ENCODE assay signal across 1 cellular context in the genomic region with DNA sequence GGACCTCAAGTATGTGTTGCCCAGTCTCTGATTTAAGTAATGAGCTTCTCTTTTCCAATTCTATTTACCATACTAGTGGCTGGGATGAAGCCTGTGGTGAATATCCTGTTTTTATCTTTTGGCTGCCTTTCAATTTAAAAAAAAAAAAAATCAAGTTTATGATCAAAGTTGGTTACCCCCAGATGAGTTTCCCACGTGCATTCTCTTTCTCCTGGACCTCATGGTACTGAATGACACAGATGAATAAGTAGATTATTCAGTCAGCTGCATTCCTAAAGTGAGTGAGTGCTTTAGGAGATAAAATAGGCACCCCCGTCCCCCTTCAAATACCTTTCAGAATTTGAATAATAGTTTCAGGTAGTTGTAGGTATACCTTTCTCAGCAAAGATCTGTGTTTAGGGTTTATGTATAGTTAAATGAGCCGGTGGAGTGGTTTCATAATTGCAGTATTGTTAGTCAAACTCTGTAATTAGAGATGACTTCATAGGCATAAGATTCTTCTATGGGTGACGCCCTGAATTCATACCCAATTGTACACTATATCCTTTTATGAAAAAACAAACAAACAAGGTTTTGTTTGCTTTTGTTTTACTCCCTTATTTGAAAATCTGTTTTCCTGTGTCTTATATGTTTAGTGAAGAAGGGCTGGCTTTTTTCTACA.
TF ChIP-seq lines count a peak whose summit lies in the region.

No MANE protein-coding gene starts in this region.

TF ChIP-seq in HEK293, 187 proteins besides CTCF, POLR2A, EP300 and RAD21 (continued from another document):
- TF ChIP-seq ZNF335 (tag by site-specific recombination; conservative IDR thresholded peaks at IDR 0.05) (peak; percentile 42; the same call in 1 of the 2 replicates), ZSCAN23 (tag by site-specific recombination; IDR thresholded peaks at IDR 0.05) (no peak), ZNF629 (tag by site-specific recombination; IDR thresholded peaks at IDR 0.05) (peak; percentile 60; the same call in 1 of the 2 replicates), ZNF658 (tag by site-specific recombination; IDR thresholded peaks at IDR 0.05) (no peak), ZFP3 (tag by site-specific recombination; IDR thresholded peaks at IDR 0.05; ENCODE audit: low read depth) (no peak), ZNF223 (tag by site-specific recombination; IDR thresholded peaks at IDR 0.05) (no peak), ZNF521 (tag by site-specific recombination; IDR thresholded peaks at IDR 0.05) (no peak), GLIS1 (tag by site-specific recombination; IDR thresholded peaks at IDR 0.05) (peak; percentile 66), ZNF366 (tag by site-specific recombination; conservative IDR thresholded peaks at IDR 0.05) (peak; percentile 40; the same call in 1 of the 2 replicates), ZFP41 (tag by site-specific recombination; IDR thresholded peaks at IDR 0.05; ENCODE audit: borderline replicate concordance) (no peak), ZNF426 (tag by site-specific recombination; IDR thresholded peaks at IDR 0.05) (no peak), KLF10 (tag by site-specific recombination; IDR thresholded peaks at IDR 0.05) (no peak), SP7 (tag by site-specific recombination; IDR thresholded peaks at IDR 0.05) (peak; percentile 93), ZBTB21 (tag by site-specific recombination; IDR thresholded peaks at IDR 0.05) (peak; percentile 66), ZNF530 (tag by site-specific recombination; IDR thresholded peaks at IDR 0.05; ENCODE audit: low read depth) (no peak), ZNF157 (tag by site-specific recombination; IDR thresholded peaks at IDR 0.05) (no peak), ZNF19 (tag by site-specific recombination; IDR thresholded peaks at IDR 0.05; ENCODE audit: low read depth) (no peak), ZEB2 (tag by site-specific recombination; IDR thresholded peaks at IDR 0.05) (0 out of 2 replicates have a peak, but pooled peaks have one; percentile 31)
- TF ChIP-seq, protein P1, sequence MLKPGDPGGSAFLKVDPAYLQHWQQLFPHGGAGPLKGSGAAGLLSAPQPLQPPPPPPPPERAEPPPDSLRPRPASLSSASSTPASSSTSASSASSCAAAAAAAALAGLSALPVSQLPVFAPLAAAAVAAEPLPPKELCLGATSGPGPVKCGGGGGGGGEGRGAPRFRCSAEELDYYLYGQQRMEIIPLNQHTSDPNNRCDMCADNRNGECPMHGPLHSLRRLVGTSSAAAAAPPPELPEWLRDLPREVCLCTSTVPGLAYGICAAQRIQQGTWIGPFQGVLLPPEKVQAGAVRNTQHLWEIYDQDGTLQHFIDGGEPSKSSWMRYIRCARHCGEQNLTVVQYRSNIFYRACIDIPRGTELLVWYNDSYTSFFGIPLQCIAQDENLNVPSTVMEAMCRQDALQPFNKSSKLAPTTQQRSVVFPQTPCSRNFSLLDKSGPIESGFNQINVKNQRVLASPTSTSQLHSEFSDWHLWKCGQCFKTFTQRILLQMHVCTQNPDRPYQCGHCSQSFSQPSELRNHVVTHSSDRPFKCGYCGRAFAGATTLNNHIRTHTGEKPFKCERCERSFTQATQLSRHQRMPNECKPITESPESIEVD (tag by site-specific recombination; IDR thresholded peaks at IDR 0.05) = peak; percentile 48; the same call in 1 of the 2 replicates
